ENCODE assay signal across 37 cellular contexts in genomic region chr9:77370064-77370463, GRCh38.
"Had no signal": no experiment of that assay in that cellular context is flagged by ENCODE, and none has a peak within 500 bp of the region (broad histone marks: within the 10 kb centered on the region; RNA-seq: fewer than 3 reads in every experiment).

No MANE protein-coding gene starts in this region.

- H3K27me3 ChIP-seq: adrenal gland, body of pancreas, brain microvascular endothelial cell, breast epithelium had no signal

- FAIRE-seq: astrocyte, TTC549 had no signal

- H3K27ac ChIP-seq: adrenal gland, body of pancreas, brain microvascular endothelial cell, breast epithelium, VCaP had no signal

- H3K4me1 Mint-ChIP-seq: activated B cell treated with CpG ODN at 0.5 μM for 24 hours; activated CD4-positive, alpha-beta T cell treated with anti-CD3 and anti-CD28 coated beads, Interleukin-2, amount 10 ng/mL, durations not matched to agents 24 days and 14 days; activated naive CD8-positive, alpha-beta T cell treated with anti-CD3 and anti-CD28 coated beads for 36 hours; activated T-helper 17 cell treated with anti-CD3 and anti-CD28 coated beads, Interleukin-2, amount 50 U/mL, for 72 hours had no signal

- H3K9me3 Mint-ChIP-seq: activated CD4-positive, alpha-beta T cell treated with anti-CD3 and anti-CD28 coated beads, Interleukin-2, amount 10 ng/mL, durations not matched to agents 24 days and 14 days; activated T-helper 1 cell treated with anti-CD3 and anti-CD28 coated beads, Interleukin-12 subunit alpha, Interleukin-12 subunit beta, Interleukin-2, Interleukin-4 antibody, amounts not matched to agents 30 ng/mL and 10 ng/mL and 1 ng/mL, durations not matched to agents 14 hours and 24 hours and 36 hours; activated T-helper 17 cell treated with anti-CD3 and anti-CD28 coated beads, Interleukin-2, amount 50 U/mL, for 72 hours had no signal

- H3K27me3 Mint-ChIP-seq: activated B cell treated with CpG ODN at 0.5 μM for 24 hours; activated CD4-positive, alpha-beta memory T cell treated with anti-CD3 and anti-CD28 coated beads for 36 hours; activated CD4-positive, alpha-beta T cell treated with anti-CD3 and anti-CD28 coated beads, Interleukin-2, amount 10 ng/mL, durations not matched to agents 24 days and 14 days; activated CD8-positive, alpha-beta T cell treated with anti-CD3 and anti-CD28 coated beads for 36 hours; activated naive CD8-positive, alpha-beta T cell treated with anti-CD3 and anti-CD28 coated beads for 36 hours; activated T-helper 17 cell treated with anti-CD3 and anti-CD28 coated beads, Interleukin-2, amount 50 U/mL, for 72 hours had no signal

- H3K4me1 ChIP-seq: adrenal gland, body of pancreas, breast epithelium had no signal

- H3K4me3 ChIP-seq: adrenal gland, body of pancreas, breast epithelium had no signal

- ATAC-seq: activated CD8-positive, alpha-beta T cell treated with anti-CD3 and anti-CD28 coated beads for 36 hours; activated naive CD4-positive, alpha-beta T cell treated with anti-CD3 and anti-CD28 coated beads, Interleukin-2, amount 50 U/mL, for 72 hours; activated T-cell treated with anti-CD3 and anti-CD28 coated beads, Interleukin-2, amount 50 U/mL, for 4 hours; activated T-cell treated with anti-CD3 and anti-CD28 coated beads, Interleukin-2, amount 50 U/mL, for 72 hours; activated T-helper 17 cell treated with anti-CD3 and anti-CD28 coated beads, Interleukin-2, amount 50 U/mL, for 72 hours; body of pancreas had no signal

- DNase-seq: activated B cell treated with CpG ODN at 0.5 μM for 24 hours; activated CD4-positive, alpha-beta memory T cell treated with anti-CD3 and anti-CD28 coated beads for 36 hours; activated CD4-positive, alpha-beta T cell treated with anti-CD3 and anti-CD28 coated beads for 4 hours; activated CD4-positive, alpha-beta T cell treated with anti-CD3 and anti-CD28 coated beads, Interleukin-2, amount 10 ng/mL, durations not matched to agents 24 days and 14 days; activated CD4-positive, alpha-beta T cell treated with anti-CD3 and anti-CD28 coated beads, Interleukin-2, amount 50 U/mL, for 1 hour; activated CD4-positive, alpha-beta T cell treated with anti-CD3 and anti-CD28 coated beads, Interleukin-2, amount 50 U/mL, for 4 hours; activated CD4-positive, CD25-positive, alpha-beta regulatory T cell treated with anti-CD3 and anti-CD28 coated beads, Interleukin-2, amount 50 U/mL, for 72 hours; activated CD8-positive, alpha-beta memory T cell treated with anti-CD3 and anti-CD28 coated beads, Interleukin-2, amount 50 U/mL, for 4 hours; activated CD8-positive, alpha-beta T cell treated with anti-CD3 and anti-CD28 coated beads for 36 hours; activated effector memory CD4-positive, alpha-beta T cell treated with anti-CD3 and anti-CD28 coated beads, Interleukin-2, amount 50 U/mL, for 16 hours; activated gamma-delta T cell treated with Interleukin-2 at 50 U/mL for 16 hours; activated naive CD4-positive, alpha-beta T cell; activated naive CD4-positive, alpha-beta T cell treated with anti-CD3 and anti-CD28 coated beads for 36 hours; activated naive CD4-positive, alpha-beta T cell treated with anti-CD3 and anti-CD28 coated beads, Interleukin-2, amount 50 U/mL, for 16 hours; activated naive CD8-positive, alpha-beta T cell treated with anti-CD3 and anti-CD28 coated beads for 36 hours; activated T-cell treated with anti-CD3 and anti-CD28 coated beads for 4 hours; activated T-cell treated with anti-CD3 and anti-CD28 coated beads, Interleukin-2, amount 50 U/mL, for 1 hour; activated T-cell treated with anti-CD3 and anti-CD28 coated beads, Interleukin-2, amount 50 U/mL, for 4 hours; activated T-cell treated with anti-CD3 and anti-CD28 coated beads, Interleukin-2, amount 50 U/mL, for 72 hours; adrenal gland; amniotic stem cell; aorta; body of pancreas; brain microvascular endothelial cell; central memory CD4-positive, alpha-beta T cell; T-helper 1 cell; T-helper 2 cell; T-helper 9 cell had no signal

- H3K36me3 ChIP-seq: brain microvascular endothelial cell had no signal

- H3K4me3 Mint-ChIP-seq: activated B cell treated with CpG ODN at 0.5 μM for 24 hours; activated CD4-positive, alpha-beta memory T cell treated with anti-CD3 and anti-CD28 coated beads for 36 hours; activated CD4-positive, alpha-beta T cell treated with anti-CD3 and anti-CD28 coated beads, Interleukin-2, amount 10 ng/mL, durations not matched to agents 24 days and 14 days; activated CD8-positive, alpha-beta T cell treated with anti-CD3 and anti-CD28 coated beads for 36 hours; activated naive CD4-positive, alpha-beta T cell treated with anti-CD3 and anti-CD28 coated beads for 36 hours; activated naive CD8-positive, alpha-beta T cell treated with anti-CD3 and anti-CD28 coated beads for 36 hours; activated T-cell treated with anti-CD3 and anti-CD28 coated beads, Interleukin-2, amount 50 U/mL, for 4 hours; activated T-cell treated with anti-CD3 and anti-CD28 coated beads, Interleukin-2, amount 50 U/mL, for 72 hours; activated T-helper 1 cell treated with anti-CD3 and anti-CD28 coated beads, Interleukin-12 subunit alpha, Interleukin-12 subunit beta, Interleukin-2, Interleukin-4 antibody, amounts not matched to agents 30 ng/mL and 10 ng/mL and 1 ng/mL, durations not matched to agents 14 hours and 24 hours and 36 hours; activated T-helper 17 cell treated with anti-CD3 and anti-CD28 coated beads, Interleukin-2, amount 50 U/mL, for 72 hours; T-helper 1 cell treated with Interleukin-12 subunit alpha and Interleukin-12 subunit beta and Interleukin-4 antibody, amounts not matched to agents 30 μg/mL and 1 μg/mL, for 36 hours; T-helper 2 cell treated with Interferon-gamma antibody and Interleukin-4, amounts not matched to agents 5 μg/mL and 100 μg/mL, for 36 hours had no signal

- H3K9me3 ChIP-seq: adrenal gland, body of pancreas, breast epithelium had no signal

- H3K27ac Mint-ChIP-seq: activated B cell treated with CpG ODN at 0.5 μM for 24 hours; activated CD4-positive, alpha-beta memory T cell treated with anti-CD3 and anti-CD28 coated beads for 36 hours; activated CD4-positive, alpha-beta T cell treated with anti-CD3 and anti-CD28 coated beads, Interleukin-2, amount 10 ng/mL, durations not matched to agents 24 days and 14 days; activated CD8-positive, alpha-beta T cell treated with anti-CD3 and anti-CD28 coated beads for 36 hours; activated naive CD4-positive, alpha-beta T cell treated with anti-CD3 and anti-CD28 coated beads for 36 hours; activated naive CD4-positive, alpha-beta T cell treated with anti-CD3 and anti-CD28 coated beads, Interleukin-2, amount 50 U/mL, for 72 hours; activated naive CD8-positive, alpha-beta T cell treated with anti-CD3 and anti-CD28 coated beads for 36 hours; activated T-cell treated with anti-CD3 and anti-CD28 coated beads, Interleukin-2, amount 50 U/mL, for 72 hours; activated T-helper 1 cell treated with anti-CD3 and anti-CD28 coated beads, Interleukin-12 subunit alpha, Interleukin-12 subunit beta, Interleukin-2, Interleukin-4 antibody, amounts not matched to agents 30 ng/mL and 10 ng/mL and 1 ng/mL, durations not matched to agents 14 hours and 24 hours and 36 hours; activated T-helper 17 cell treated with anti-CD3 and anti-CD28 coated beads, Interleukin-2, amount 50 U/mL, for 72 hours; T-helper 1 cell treated with Interleukin-12 subunit alpha and Interleukin-12 subunit beta and Interleukin-4 antibody, amounts not matched to agents 30 μg/mL and 1 μg/mL, for 36 hours; T-helper 2 cell treated with Interferon-gamma antibody and Interleukin-4, amounts not matched to agents 5 μg/mL and 100 μg/mL, for 36 hours had no signal
